In genomic region chr6:106666290-106667021, GRCh38 we compare ENCODE assay signal across 10 cellular contexts. TPM values are rescaled to one million over a fixed set of nuclear protein-coding genes. Genes with fewer than 3 reads are reported as not detected.
DNase-seq lines count a peak whose midpoint lies in the region; ATAC-seq and TF ChIP-seq lines count a peak whose summit lies in the region.
"Had no signal": no experiment of that assay in that cellular context is flagged by ENCODE, and none has a peak within 500 bp of the region (broad histone marks: within the 10 kb centered on the region; RNA-seq: fewer than 3 reads in every experiment).

No MANE protein-coding gene starts in this region.

- no peak for TF ChIP-seq CTCF in GM13976 (IDR thresholded peaks at IDR 0.05; ENCODE audit: borderline replicate concordance, control extremely low read depth, extremely low read depth, insufficient read depth, missing control alignments)
- TF ChIP-seq CTCF in coronary artery (IDR thresholded peaks at IDR 0.05), result no peak

- no peak overlapping the region for H3K27ac ChIP-seq in coronary artery

- ATAC-seq in GM21367 (IDR thresholded peaks at IDR 0.05; ENCODE audit: unreplicated experiment) (peak; percentile 95), HG03159 (IDR thresholded peaks at IDR 0.05; ENCODE audit: unreplicated experiment) (peak; percentile 99), esophagus mucosa (peak; percentile 57)

- DNase-seq in GM13976 (ENCODE audit: low spot score) (peak; percentile 40), foreskin melanocyte (no peak), activated gamma-delta T cell (lab: John Stamatoyannopoulos, UW) (no peak), coronary artery (ENCODE audit: low spot score) (no peak)
- no peak for DNase-seq in stimulated activated CD4-positive, alpha-beta T cell treated with anti-CD3 and anti-CD28 coated beads, Interleukin-4, amount 100 ng/mL, for 4 hours
- DNase-seq: caudate nucleus, DMS53 had no signal

- H3K4me3 ChIP-seq in coronary artery, result no peak overlapping the region

- in situ Hi-C loops in GM13976 (cut with MboI; ENCODE audit: low sequenced_read_pairs, unreplicated experiment), result no loop called here

RNA-seq across cellular contexts. Expression of gene QRSL1, which starts 37.1 kb away (rescaled TPM):
- 12.6 TPM for total RNA-seq in esophagus mucosa

RNA-seq across cellular contexts. Expression of gene RTN4IP1, which starts 37.2 kb away (rescaled TPM):
- 3.5 TPM for total RNA-seq in esophagus mucosa
